In genomic region chr19:5291588-5292193, GRCh38 we compare ENCODE assay signal across 3 cellular contexts.
TF ChIP-seq lines count a peak whose summit lies in the region.

No MANE protein-coding gene starts in this region.

TF ChIP-seq in A549, 52 proteins besides CTCF, POLR2A, EP300 and RAD21:
- TF ChIP-seq BCL3 (IDR thresholded peaks at IDR 0.05) (no peak), ZFP36 (IDR thresholded peaks at IDR 0.05; ENCODE audit: borderline replicate concordance, partially characterized antibody) (peak; percentile 82), HOXB13 (CRISPR knock-in tag; IDR thresholded peaks at IDR 0.05; ENCODE audit: low read depth) (no peak), ATOH8 (CRISPR knock-in tag; IDR thresholded peaks at IDR 0.05; ENCODE audit: low read depth) (no peak), EHMT2 (IDR thresholded peaks at IDR 0.05; ENCODE audit: low read depth) (no peak), RCOR1 (IDR thresholded peaks at IDR 0.05; ENCODE audit: low read depth, low read length) (no peak), MAX (IDR thresholded peaks at IDR 0.05) (no peak)

TF ChIP-seq in IMR-90, 13 proteins besides CTCF, POLR2A, EP300 and RAD21:
- TF ChIP-seq RFX5 (IDR thresholded peaks at IDR 0.05; ENCODE audit: low read depth, low read length) (no peak), BHLHE40 (IDR thresholded peaks at IDR 0.05; ENCODE audit: low read depth, low read length) (no peak), SMC3 (IDR thresholded peaks at IDR 0.05; ENCODE audit: low read depth, low read length) (no peak), MXI1 (IDR thresholded peaks at IDR 0.05; ENCODE audit: borderline replicate concordance, low read depth, low read length) (no peak), NFE2L2 (IDR thresholded peaks at IDR 0.05; ENCODE audit: low read depth, low read length) (no peak), CHD1 (IDR thresholded peaks at IDR 0.05; ENCODE audit: low read depth, low read length) (no peak), ELK1 (IDR thresholded peaks at IDR 0.05; ENCODE audit: borderline replicate concordance, low read depth, low read length) (no peak), CEBPB (IDR thresholded peaks at IDR 0.05; ENCODE audit: low read depth, low read length) (no peak), MAFK (IDR thresholded peaks at IDR 0.05; ENCODE audit: low read depth, low read length) (no peak), FOS (IDR thresholded peaks at IDR 0.05; ENCODE audit: low read depth, low read length) (no peak), MAZ (IDR thresholded peaks at IDR 0.05; ENCODE audit: borderline replicate concordance, low read depth, low read length) (no peak), USF2 (IDR thresholded peaks at IDR 0.05; ENCODE audit: low read depth, low read length) (no peak), RCOR1 (IDR thresholded peaks at IDR 0.05; ENCODE audit: insufficient replicate concordance, low read length) (no peak)

TF ChIP-seq in H1, 55 proteins besides CTCF, POLR2A, EP300 and RAD21:
- TF ChIP-seq NRF1 (IDR thresholded peaks at IDR 0.05; ENCODE audit: low read depth, low read length) (no peak), ASH2L (IDR thresholded peaks at IDR 0.05; ENCODE audit: low read length) (no peak), SRF (IDR thresholded peaks at IDR 0.05; ENCODE audit: low read depth, low read length) (no peak), SIX5 (IDR thresholded peaks at IDR 0.05; ENCODE audit: low read depth, low read length) (no peak), JUND (IDR thresholded peaks at IDR 0.05; ENCODE audit: low read length) (no peak), GTF2F1 (IDR thresholded peaks at IDR 0.05; ENCODE audit: borderline replicate concordance, low read depth, low read length) (no peak), ZNF274 (IDR thresholded peaks at IDR 0.05; ENCODE audit: borderline replicate concordance, extremely low read depth, low read length) (no peak)
